ENCODE assay signal across 10 cellular contexts in the genomic region with DNA sequence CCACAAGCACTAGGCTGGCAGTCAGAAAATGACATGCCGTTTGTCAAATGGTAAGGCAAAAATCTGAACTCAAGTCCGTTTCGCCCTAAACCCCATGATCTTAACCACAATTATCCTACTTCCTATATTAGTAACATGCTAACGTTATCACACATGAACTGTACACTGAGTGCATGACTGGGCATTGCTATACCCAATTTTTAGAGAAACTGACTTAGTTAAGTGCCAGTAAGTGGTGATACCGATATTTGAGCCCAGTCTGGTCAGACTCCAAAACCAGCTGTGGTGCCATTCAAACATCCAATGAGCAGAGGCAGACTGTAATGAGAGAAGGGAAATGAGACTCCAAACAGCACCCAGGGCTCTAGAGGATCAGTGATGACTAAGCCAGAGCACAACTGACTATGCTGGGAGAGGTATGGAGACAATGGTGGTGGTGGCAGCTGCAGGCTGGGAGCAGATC.
DNase-seq lines count a peak whose midpoint lies in the region; ATAC-seq and TF ChIP-seq lines count a peak whose summit lies in the region.
"Had no signal": no experiment of that assay in that cellular context is flagged by ENCODE, and none has a peak within 500 bp of the region (broad histone marks: within the 10 kb centered on the region; RNA-seq: fewer than 3 reads in every experiment).

No MANE protein-coding gene starts in this region.

- no peak overlapping the region for H3K27ac ChIP-seq in RWPE2 (ENCODE audit: poor library complexity, severe bottlenecking)

- no peaks in the 10 kb centered on the region for H3K36me3 ChIP-seq in RWPE2 (ENCODE audit: low read depth)

- peak; percentile 76 to 81 for ATAC-seq in activated naive CD4-positive, alpha-beta T cell treated with anti-CD3 and anti-CD28 coated beads, Interleukin-2, amount 50 U/mL, for 72 hours
- ATAC-seq in HG03095 (IDR thresholded peaks at IDR 0.05; ENCODE audit: unreplicated experiment) (peak; percentile 87), RWPE2 (ENCODE audit: low read depth) (peak; percentile 33; the same call in 1 of the 3 replicates)
- peak; percentile 89 for ATAC-seq in stimulated activated memory B cell treated with anti-CD40 and anti-IgM and Interleukin-4, amounts not matched to agents 10 μg/mL and 1 μg/mL and 100 μg/mL, for 72 hours

- H3K27me3 Mint-ChIP-seq in stimulated activated memory B cell treated with anti-CD40 and anti-IgM and Interleukin-4, amounts not matched to agents 10 μg/mL and 1 μg/mL and 100 μg/mL, for 72 hours, result peaks cover 25% of the 10 kb centered on the region

- no peaks in the 10 kb centered on the region for H3K4me1 ChIP-seq in RWPE2 (ENCODE audit: insufficient read depth, poor library complexity, severe bottlenecking)

- H3K27ac Mint-ChIP-seq in activated naive CD4-positive, alpha-beta T cell treated with anti-CD3 and anti-CD28 coated beads, Interleukin-2, amount 50 U/mL, for 72 hours, result no peak overlapping the region
- peak overlapping the region; percentile 43 for H3K27ac Mint-ChIP-seq in stimulated activated memory B cell treated with anti-CD40 and anti-IgM and Interleukin-4, amounts not matched to agents 10 μg/mL and 1 μg/mL and 100 μg/mL, for 72 hours
- H3K27ac Mint-ChIP-seq: B cell; stimulated activated naive CD8-positive, alpha-beta T cell treated with anti-CD3 and anti-CD28 coated beads, Interleukin-15, Interleukin-2, amounts not matched to agents 100 ng/mL and 50 ng/mL, for 24 hours had no signal

- H3K27me3 ChIP-seq in RWPE2 (ENCODE audit: insufficient read depth, poor library complexity, severe bottlenecking), result no peaks in the 10 kb centered on the region

- H3K4me1 Mint-ChIP-seq in stimulated activated memory B cell treated with anti-CD40 and anti-IgM and Interleukin-4, amounts not matched to agents 10 μg/mL and 1 μg/mL and 100 μg/mL, for 72 hours, result peaks cover 14% of the 10 kb centered on the region

- no peak for DNase-seq in activated naive CD4-positive, alpha-beta T cell treated with anti-CD3 and anti-CD28 coated beads, Interleukin-2, amount 50 U/mL, for 72 hours (ENCODE audit: low spot score in 2 of 2)
- DNase-seq in activated naive CD4-positive, alpha-beta T cell treated with Interleukin-2 at 50 U/mL for 16 hours, result no peak
- no peak for DNase-seq in RWPE2 (ENCODE audit: low spot score)
- DNase-seq in NCI-H2081 (lab: John Stamatoyannopoulos, UW), result no peak
- no peak for DNase-seq in NCI-H1048 (lab: John Stamatoyannopoulos, UW)
- DNase-seq in activated CD4-positive, alpha-beta T cell treated with anti-CD3 and anti-CD28 coated beads for 4 hours, result no peak

- H3K4me3 ChIP-seq in RWPE2 (ENCODE audit: severe bottlenecking), result no peak overlapping the region

- no peak overlapping the region for H3K4me3 Mint-ChIP-seq in stimulated activated memory B cell treated with anti-CD40 and anti-IgM and Interleukin-4, amounts not matched to agents 10 μg/mL and 1 μg/mL and 100 μg/mL, for 72 hours
- H3K4me3 Mint-ChIP-seq: B cell; stimulated activated naive CD8-positive, alpha-beta T cell treated with anti-CD3 and anti-CD28 coated beads, Interleukin-15, Interleukin-2, amounts not matched to agents 100 ng/mL and 50 ng/mL, for 24 hours had no signal

- peaks cover 0 to 4% of the 10 kb centered on the region in 2 donors for H3K9me3 Mint-ChIP-seq in activated naive CD4-positive, alpha-beta T cell treated with anti-CD3 and anti-CD28 coated beads, Interleukin-2, amount 50 U/mL, for 72 hours
- peaks cover 4% of the 10 kb centered on the region for H3K9me3 Mint-ChIP-seq in stimulated activated memory B cell treated with anti-CD40 and anti-IgM and Interleukin-4, amounts not matched to agents 10 μg/mL and 1 μg/mL and 100 μg/mL, for 72 hours
- H3K9me3 Mint-ChIP-seq: stimulated activated naive CD8-positive, alpha-beta T cell treated with anti-CD3 and anti-CD28 coated beads, Interleukin-15, Interleukin-2, amounts not matched to agents 100 ng/mL and 50 ng/mL, for 24 hours had no signal

- H3K9me3 ChIP-seq in RWPE2 (ENCODE audit: severe bottlenecking), result no peaks in the 10 kb centered on the region

- TF ChIP-seq CTCF in RWPE2 (IDR thresholded peaks at IDR 0.05; ENCODE audit: poor library complexity, severe bottlenecking), result no peak

- no peaks in the 10 kb centered on the region for H3K36me3 Mint-ChIP-seq in activated naive CD4-positive, alpha-beta T cell treated with anti-CD3 and anti-CD28 coated beads, Interleukin-2, amount 50 U/mL, for 72 hours
- H3K36me3 Mint-ChIP-seq in stimulated activated memory B cell treated with anti-CD40 and anti-IgM and Interleukin-4, amounts not matched to agents 10 μg/mL and 1 μg/mL and 100 μg/mL, for 72 hours, result no peaks in the 10 kb centered on the region

Comparison
In these comparisons a context has a peak if more than half of its experiments do, and no peak if none do; other contexts are left out.
1. ATAC-seq: peak in every context shown above with its lines; median percentile 89 in stimulated activated memory B cell treated with anti-CD40 and anti-IgM and Interleukin-4, amounts not matched to agents 10 μg/mL and 1 μg/mL and 100 μg/mL, for 72 hours; 87 in HG03095; 78 in activated naive CD4-positive, alpha-beta T cell treated with anti-CD3 and anti-CD28 coated beads, Interleukin-2, amount 50 U/mL, for 72 hours; 33 in RWPE2.